ENCODE assay signal across 20 cellular contexts in the genomic region with DNA sequence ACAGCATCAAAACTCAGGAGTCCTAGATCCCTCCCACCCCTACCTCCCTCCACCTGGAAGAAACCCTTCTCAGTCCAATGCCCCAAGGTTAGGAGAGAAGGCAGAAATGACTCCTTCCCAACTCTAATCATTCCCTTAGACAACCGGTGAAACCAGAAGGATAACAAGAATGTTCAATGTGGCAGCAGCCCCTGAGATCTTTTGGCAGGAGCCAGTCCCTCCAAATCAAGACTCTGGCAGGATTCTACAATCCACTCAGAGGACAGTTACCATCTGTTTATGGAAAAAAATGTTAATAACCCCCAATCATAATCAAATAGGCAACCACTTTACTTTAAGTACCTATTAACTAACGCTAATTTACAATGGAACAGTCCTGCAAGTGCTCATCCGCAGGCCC.
"Had no signal": no experiment of that assay in that cellular context is flagged by ENCODE, and none has a peak within 500 bp of the region (broad histone marks: within the 10 kb centered on the region; RNA-seq: fewer than 3 reads in every experiment).

No MANE protein-coding gene starts in this region.

- ATAC-seq: activated CD4-positive, alpha-beta T cell treated with anti-CD3 and anti-CD28 coated beads for 36 hours; activated CD8-positive, alpha-beta T cell treated with anti-CD3 and anti-CD28 coated beads for 36 hours; activated T-cell treated with anti-CD3 and anti-CD28 coated beads, Interleukin-2, amount 50 U/mL, for 72 hours; PC-3; T-cell had no signal

- DNase-seq: activated CD4-positive, alpha-beta T cell treated with anti-CD3 and anti-CD28 coated beads for 36 hours; activated CD4-positive, alpha-beta T cell treated with anti-CD3 and anti-CD28 coated beads, Interleukin-2, amount 50 U/mL, for 1 hour; activated CD8-positive, alpha-beta memory T cell treated with anti-CD3 and anti-CD28 coated beads, Interleukin-2, amount 50 U/mL, for 4 hours; activated CD8-positive, alpha-beta T cell treated with anti-CD3 and anti-CD28 coated beads for 36 hours; activated gamma-delta T cell treated with Interleukin-2 at 50 U/mL for 16 hours; activated naive CD4-positive, alpha-beta T cell treated with anti-CD3 and anti-CD28 coated beads, Interleukin-2, amount 10 ng/mL, durations not matched to agents 7 days and 5 days; activated naive CD8-positive, alpha-beta T cell treated with anti-CD3 and anti-CD28 coated beads for 36 hours; activated T-cell treated with anti-CD3 and anti-CD28 coated beads, Interleukin-2, amount 50 U/mL, for 72 hours; brain microvascular endothelial cell; MG63; MV-4-11; NCI-H1694 treated with DMSO at 0.1 percent for 48 hours; NCI-H2029 treated with DMSO at 0.1 percent for 48 hours; NCI-H345; NCI-H510A treated with DMSO at 0.1 percent for 48 hours; NCI-H82; PC-3; SHP77; T-cell; T-helper 2 cell had no signal
